12 cellular contexts compared by ENCODE assay signal in the genomic region with DNA sequence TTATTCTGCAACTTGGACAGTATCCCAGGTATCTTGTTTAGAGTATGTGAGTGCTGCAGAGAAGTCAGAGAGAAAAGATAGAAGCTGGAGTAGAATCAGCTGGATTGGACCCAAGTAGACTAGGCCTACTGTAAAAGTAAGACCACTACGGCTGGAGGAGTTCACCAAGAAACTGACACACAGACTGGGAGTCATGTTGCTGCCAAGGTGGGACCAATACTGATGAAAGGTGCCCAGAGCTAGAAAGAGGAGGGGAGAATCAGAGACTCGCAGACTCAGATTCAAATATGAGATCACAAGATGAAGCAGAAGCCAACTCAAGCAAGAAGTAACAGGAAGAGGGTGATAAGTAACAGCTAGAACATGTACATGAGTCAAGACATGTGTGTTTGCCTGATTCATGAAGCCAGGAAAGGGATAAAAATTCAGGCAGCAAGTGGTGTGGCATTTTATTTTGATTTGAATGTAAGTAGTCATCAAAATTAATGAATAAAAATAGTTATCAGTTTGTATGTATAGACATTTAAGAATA.
"Had no signal": no experiment of that assay in that cellular context is flagged by ENCODE, and none has a peak within 500 bp of the region (broad histone marks: within the 10 kb centered on the region; RNA-seq: fewer than 3 reads in every experiment).

No MANE protein-coding gene starts in this region.

- H3K27ac ChIP-seq: dorsolateral prefrontal cortex, neutrophil, vagina had no signal

- DNase-seq: activated CD4-positive, alpha-beta T cell treated with anti-CD3 and anti-CD28 coated beads, Interleukin-2, amount 10 ng/mL, durations not matched to agents 7 days and 5 days; activated CD8-positive, alpha-beta memory T cell treated with anti-CD3 and anti-CD28 coated beads for 24 hours; activated naive CD4-positive, alpha-beta T cell treated with Interleukin-2 at 50 U/mL for 16 hours; dorsolateral prefrontal cortex; mucosa of descending colon; naive thymus-derived CD4-positive, alpha-beta T cell; stimulated activated CD4-positive, alpha-beta T cell treated with anti-CD3 and anti-CD28 coated beads, Interleukin-2, amount 100 ng/mL, for 48 hours; stimulated activated naive B cell treated with anti-CD40 and anti-IgM and Interleukin-4, amounts not matched to agents 10 μg/mL and 1 μg/mL and 100 μg/mL, for 72 hours; tibial artery had no signal

- H3K4me1 ChIP-seq: vagina had no signal

- H3K27me3 ChIP-seq: dorsolateral prefrontal cortex, neutrophil, tibial artery, vagina had no signal

- H3K9me3 ChIP-seq: mucosa of descending colon, neutrophil, tibial artery, vagina had no signal

- H3K36me3 ChIP-seq: neutrophil, tibial artery, vagina had no signal

- H3K4me3 ChIP-seq: dorsolateral prefrontal cortex, mucosa of descending colon, tibial artery, vagina had no signal

- ATAC-seq: left lobe of liver; mucosa of descending colon; naive thymus-derived CD4-positive, alpha-beta T cell; stimulated activated naive B cell treated with anti-CD40 and anti-IgM and Interleukin-4, amounts not matched to agents 10 μg/mL and 1 μg/mL and 100 μg/mL, for 72 hours had no signal
